In the genomic region with DNA sequence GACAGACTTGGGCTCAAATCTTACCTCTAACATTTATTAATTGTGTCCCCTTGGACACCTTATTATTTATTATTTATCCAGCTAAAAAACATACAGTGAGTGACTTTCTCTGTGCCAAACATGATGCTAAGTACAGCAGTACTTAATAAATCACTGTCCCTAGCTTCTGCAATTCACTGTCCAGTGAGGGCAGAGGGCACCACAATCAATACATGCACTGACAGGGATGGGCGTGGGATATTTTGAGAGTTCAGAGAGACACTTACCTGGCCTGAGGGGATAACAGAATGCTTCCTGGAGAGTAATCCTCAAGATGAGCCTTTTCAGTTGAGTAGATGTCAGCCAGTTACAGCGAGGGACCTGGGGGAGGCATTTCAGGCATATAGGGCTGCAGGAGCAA, we compare ENCODE assay signal across 40 cellular contexts. TPM values are rescaled to one million over a fixed set of nuclear protein-coding genes. Genes with fewer than 3 reads are reported as not detected.
"Had no signal": no experiment of that assay in that cellular context is flagged by ENCODE, and none has a peak within 500 bp of the region (broad histone marks: within the 10 kb centered on the region; RNA-seq: fewer than 3 reads in every experiment).

No MANE protein-coding gene starts in this region.

- DNase-seq: activated B cell treated with CpG ODN at 0.5 μM for 24 hours; activated CD4-positive, alpha-beta memory T cell treated with anti-CD3 and anti-CD28 coated beads for 36 hours; activated CD4-positive, alpha-beta T cell treated with anti-CD3 and anti-CD28 coated beads for 4 hours; activated CD4-positive, alpha-beta T cell treated with anti-CD3 and anti-CD28 coated beads, Interleukin-2, amount 10 ng/mL, durations not matched to agents 24 days and 14 days; activated CD4-positive, alpha-beta T cell treated with anti-CD3 and anti-CD28 coated beads, Interleukin-2, amount 50 U/mL, for 1 hour; activated CD4-positive, alpha-beta T cell treated with anti-CD3 and anti-CD28 coated beads, Interleukin-2, amount 50 U/mL, for 4 hours; activated CD4-positive, CD25-positive, alpha-beta regulatory T cell treated with anti-CD3 and anti-CD28 coated beads, Interleukin-2, amount 50 U/mL, for 72 hours; activated CD8-positive, alpha-beta memory T cell treated with anti-CD3 and anti-CD28 coated beads, Interleukin-2, amount 50 U/mL, for 4 hours; activated CD8-positive, alpha-beta T cell treated with anti-CD3 and anti-CD28 coated beads for 36 hours; activated effector memory CD4-positive, alpha-beta T cell treated with anti-CD3 and anti-CD28 coated beads, Interleukin-2, amount 50 U/mL, for 16 hours; activated gamma-delta T cell treated with Interleukin-2 at 50 U/mL for 16 hours; activated naive CD4-positive, alpha-beta T cell; activated naive CD4-positive, alpha-beta T cell treated with anti-CD3 and anti-CD28 coated beads for 36 hours; activated naive CD4-positive, alpha-beta T cell treated with anti-CD3 and anti-CD28 coated beads, Interleukin-2, amount 50 U/mL, for 16 hours; activated naive CD8-positive, alpha-beta T cell treated with anti-CD3 and anti-CD28 coated beads for 36 hours; activated T-cell treated with anti-CD3 and anti-CD28 coated beads for 4 hours; activated T-cell treated with anti-CD3 and anti-CD28 coated beads, Interleukin-2, amount 50 U/mL, for 1 hour; activated T-cell treated with anti-CD3 and anti-CD28 coated beads, Interleukin-2, amount 50 U/mL, for 4 hours; activated T-cell treated with anti-CD3 and anti-CD28 coated beads, Interleukin-2, amount 50 U/mL, for 72 hours; adrenal gland; amniotic stem cell; aorta; body of pancreas; brain microvascular endothelial cell; central memory CD4-positive, alpha-beta T cell; T-helper 1 cell; T-helper 2 cell; T-helper 9 cell had no signal

- ATAC-seq: activated CD8-positive, alpha-beta T cell treated with anti-CD3 and anti-CD28 coated beads for 36 hours; activated naive CD4-positive, alpha-beta T cell treated with anti-CD3 and anti-CD28 coated beads, Interleukin-2, amount 50 U/mL, for 72 hours; activated T-cell treated with anti-CD3 and anti-CD28 coated beads, Interleukin-2, amount 50 U/mL, for 4 hours; activated T-cell treated with anti-CD3 and anti-CD28 coated beads, Interleukin-2, amount 50 U/mL, for 72 hours; activated T-helper 17 cell treated with anti-CD3 and anti-CD28 coated beads, Interleukin-2, amount 50 U/mL, for 72 hours; body of pancreas had no signal

- H3K9me3 ChIP-seq: adrenal gland, body of pancreas had no signal

- H3K27me3 ChIP-seq: body of pancreas, brain microvascular endothelial cell, breast epithelium had no signal

- H3K4me3 Mint-ChIP-seq: activated B cell treated with CpG ODN at 0.5 μM for 24 hours; activated CD4-positive, alpha-beta memory T cell treated with anti-CD3 and anti-CD28 coated beads for 36 hours; activated CD4-positive, alpha-beta T cell treated with anti-CD3 and anti-CD28 coated beads, Interleukin-2, amount 10 ng/mL, durations not matched to agents 24 days and 14 days; activated CD8-positive, alpha-beta T cell treated with anti-CD3 and anti-CD28 coated beads for 36 hours; activated naive CD4-positive, alpha-beta T cell treated with anti-CD3 and anti-CD28 coated beads for 36 hours; activated naive CD8-positive, alpha-beta T cell treated with anti-CD3 and anti-CD28 coated beads for 36 hours; activated T-cell treated with anti-CD3 and anti-CD28 coated beads, Interleukin-2, amount 50 U/mL, for 4 hours; activated T-cell treated with anti-CD3 and anti-CD28 coated beads, Interleukin-2, amount 50 U/mL, for 72 hours; activated T-helper 1 cell treated with anti-CD3 and anti-CD28 coated beads, Interleukin-12 subunit alpha, Interleukin-12 subunit beta, Interleukin-2, Interleukin-4 antibody, amounts not matched to agents 30 ng/mL and 10 ng/mL and 1 ng/mL, durations not matched to agents 14 hours and 24 hours and 36 hours; activated T-helper 17 cell treated with anti-CD3 and anti-CD28 coated beads, Interleukin-2, amount 50 U/mL, for 72 hours; T-helper 1 cell treated with Interleukin-12 subunit alpha and Interleukin-12 subunit beta and Interleukin-4 antibody, amounts not matched to agents 30 μg/mL and 1 μg/mL, for 36 hours; T-helper 2 cell treated with Interferon-gamma antibody and Interleukin-4, amounts not matched to agents 5 μg/mL and 100 μg/mL, for 36 hours had no signal

- FAIRE-seq: astrocyte, TTC549 had no signal

- H3K27ac Mint-ChIP-seq: activated B cell treated with CpG ODN at 0.5 μM for 24 hours; activated CD4-positive, alpha-beta memory T cell treated with anti-CD3 and anti-CD28 coated beads for 36 hours; activated CD4-positive, alpha-beta T cell treated with anti-CD3 and anti-CD28 coated beads, Interleukin-2, amount 10 ng/mL, durations not matched to agents 24 days and 14 days; activated CD8-positive, alpha-beta T cell treated with anti-CD3 and anti-CD28 coated beads for 36 hours; activated naive CD4-positive, alpha-beta T cell treated with anti-CD3 and anti-CD28 coated beads for 36 hours; activated naive CD4-positive, alpha-beta T cell treated with anti-CD3 and anti-CD28 coated beads, Interleukin-2, amount 50 U/mL, for 72 hours; activated naive CD8-positive, alpha-beta T cell treated with anti-CD3 and anti-CD28 coated beads for 36 hours; activated T-cell treated with anti-CD3 and anti-CD28 coated beads, Interleukin-2, amount 50 U/mL, for 72 hours; activated T-helper 1 cell treated with anti-CD3 and anti-CD28 coated beads, Interleukin-12 subunit alpha, Interleukin-12 subunit beta, Interleukin-2, Interleukin-4 antibody, amounts not matched to agents 30 ng/mL and 10 ng/mL and 1 ng/mL, durations not matched to agents 14 hours and 24 hours and 36 hours; activated T-helper 17 cell treated with anti-CD3 and anti-CD28 coated beads, Interleukin-2, amount 50 U/mL, for 72 hours; T-helper 1 cell treated with Interleukin-12 subunit alpha and Interleukin-12 subunit beta and Interleukin-4 antibody, amounts not matched to agents 30 μg/mL and 1 μg/mL, for 36 hours; T-helper 2 cell treated with Interferon-gamma antibody and Interleukin-4, amounts not matched to agents 5 μg/mL and 100 μg/mL, for 36 hours had no signal

- H3K4me1 Mint-ChIP-seq: activated B cell treated with CpG ODN at 0.5 μM for 24 hours; activated CD4-positive, alpha-beta T cell treated with anti-CD3 and anti-CD28 coated beads, Interleukin-2, amount 10 ng/mL, durations not matched to agents 24 days and 14 days; activated naive CD8-positive, alpha-beta T cell treated with anti-CD3 and anti-CD28 coated beads for 36 hours; activated T-helper 17 cell treated with anti-CD3 and anti-CD28 coated beads, Interleukin-2, amount 50 U/mL, for 72 hours had no signal

- H3K36me3 Mint-ChIP-seq: activated naive CD4-positive, alpha-beta T cell treated with anti-CD3 and anti-CD28 coated beads, Interleukin-2, amount 50 U/mL, for 72 hours; activated naive CD8-positive, alpha-beta T cell treated with anti-CD3 and anti-CD28 coated beads for 36 hours had no signal

- H3K36me3 ChIP-seq: adrenal gland, brain microvascular endothelial cell, breast epithelium had no signal

- H3K27ac ChIP-seq: adrenal gland, body of pancreas, brain microvascular endothelial cell, breast epithelium, VCaP had no signal

- H3K9me3 Mint-ChIP-seq: activated CD4-positive, alpha-beta memory T cell treated with anti-CD3 and anti-CD28 coated beads for 36 hours; activated CD4-positive, alpha-beta T cell treated with anti-CD3 and anti-CD28 coated beads, Interleukin-2, amount 10 ng/mL, durations not matched to agents 24 days and 14 days; activated CD8-positive, alpha-beta T cell treated with anti-CD3 and anti-CD28 coated beads for 36 hours; activated naive CD4-positive, alpha-beta T cell treated with anti-CD3 and anti-CD28 coated beads for 36 hours; activated T-cell treated with anti-CD3 and anti-CD28 coated beads, Interleukin-2, amount 50 U/mL, for 4 hours; activated T-helper 1 cell treated with anti-CD3 and anti-CD28 coated beads, Interleukin-12 subunit alpha, Interleukin-12 subunit beta, Interleukin-2, Interleukin-4 antibody, amounts not matched to agents 30 ng/mL and 10 ng/mL and 1 ng/mL, durations not matched to agents 14 hours and 24 hours and 36 hours; T-helper 1 cell treated with Interleukin-12 subunit alpha and Interleukin-12 subunit beta and Interleukin-4 antibody, amounts not matched to agents 30 μg/mL and 1 μg/mL, for 36 hours; T-helper 2 cell treated with Interferon-gamma antibody and Interleukin-4, amounts not matched to agents 5 μg/mL and 100 μg/mL, for 36 hours had no signal

- H3K4me1 ChIP-seq: adrenal gland, body of pancreas, breast epithelium had no signal

- H3K4me3 ChIP-seq: adrenal gland, body of pancreas, breast epithelium had no signal

RNA-seq across cellular contexts. Expression of a gene that starts 9.3 kb away (rescaled TPM):
- total RNA-seq: activated B cell treated with CpG ODN at 0.5 μM for 24 hours; activated CD4-positive, alpha-beta memory T cell treated with anti-CD3 and anti-CD28 coated beads for 36 hours; activated CD4-positive, alpha-beta T cell treated with anti-CD3 and anti-CD28 coated beads, Interleukin-2, amount 10 ng/mL, durations not matched to agents 24 days and 14 days; activated CD8-positive, alpha-beta memory T cell treated with anti-CD3 and anti-CD28 coated beads for 36 hours; activated CD8-positive, alpha-beta T cell treated with anti-CD3 and anti-CD28 coated beads for 36 hours; activated naive CD4-positive, alpha-beta T cell treated with anti-CD3 and anti-CD28 coated beads for 36 hours; activated naive CD4-positive, alpha-beta T cell treated with anti-CD3 and anti-CD28 coated beads, Interleukin-2, amount 50 U/mL, for 72 hours; activated naive CD8-positive, alpha-beta T cell treated with anti-CD3 and anti-CD28 coated beads for 36 hours; activated T-cell treated with anti-CD3 and anti-CD28 coated beads, Interleukin-2, amount 50 U/mL, for 4 hours; activated T-cell treated with anti-CD3 and anti-CD28 coated beads, Interleukin-2, amount 50 U/mL, for 72 hours; activated T-helper 1 cell treated with anti-CD3 and anti-CD28 coated beads, Interleukin-12 subunit alpha, Interleukin-12 subunit beta, Interleukin-2, Interleukin-4 antibody, amounts not matched to agents 30 ng/mL and 10 ng/mL and 1 ng/mL, durations not matched to agents 14 hours and 24 hours and 36 hours; activated T-helper 17 cell treated with anti-CD3 and anti-CD28 coated beads, Interleukin-2, amount 50 U/mL, for 72 hours; adrenal gland; aorta; astrocyte; body of pancreas; breast epithelium; cardiac septum; cerebellum had no signal
- polyA plus RNA-seq: adrenal gland, aorta had no signal

RNA-seq across cellular contexts. Expression of a gene that starts 25.6 kb away (rescaled TPM):
- total RNA-seq: activated B cell treated with CpG ODN at 0.5 μM for 24 hours; activated CD4-positive, alpha-beta memory T cell treated with anti-CD3 and anti-CD28 coated beads for 36 hours; activated CD4-positive, alpha-beta T cell treated with anti-CD3 and anti-CD28 coated beads, Interleukin-2, amount 10 ng/mL, durations not matched to agents 24 days and 14 days; activated CD8-positive, alpha-beta memory T cell treated with anti-CD3 and anti-CD28 coated beads for 36 hours; activated CD8-positive, alpha-beta T cell treated with anti-CD3 and anti-CD28 coated beads for 36 hours; activated naive CD4-positive, alpha-beta T cell treated with anti-CD3 and anti-CD28 coated beads for 36 hours; activated naive CD4-positive, alpha-beta T cell treated with anti-CD3 and anti-CD28 coated beads, Interleukin-2, amount 50 U/mL, for 72 hours; activated naive CD8-positive, alpha-beta T cell treated with anti-CD3 and anti-CD28 coated beads for 36 hours; activated T-cell treated with anti-CD3 and anti-CD28 coated beads, Interleukin-2, amount 50 U/mL, for 4 hours; activated T-cell treated with anti-CD3 and anti-CD28 coated beads, Interleukin-2, amount 50 U/mL, for 72 hours; activated T-helper 1 cell treated with anti-CD3 and anti-CD28 coated beads, Interleukin-12 subunit alpha, Interleukin-12 subunit beta, Interleukin-2, Interleukin-4 antibody, amounts not matched to agents 30 ng/mL and 10 ng/mL and 1 ng/mL, durations not matched to agents 14 hours and 24 hours and 36 hours; activated T-helper 17 cell treated with anti-CD3 and anti-CD28 coated beads, Interleukin-2, amount 50 U/mL, for 72 hours; adrenal gland; aorta; astrocyte; body of pancreas; breast epithelium; cardiac septum; cerebellum had no signal
- polyA plus RNA-seq: adrenal gland, aorta had no signal

RNA-seq across cellular contexts. Expression of a gene that starts 43.8 kb away (rescaled TPM):
- total RNA-seq: activated B cell treated with CpG ODN at 0.5 μM for 24 hours; activated CD4-positive, alpha-beta memory T cell treated with anti-CD3 and anti-CD28 coated beads for 36 hours; activated CD4-positive, alpha-beta T cell treated with anti-CD3 and anti-CD28 coated beads, Interleukin-2, amount 10 ng/mL, durations not matched to agents 24 days and 14 days; activated CD8-positive, alpha-beta memory T cell treated with anti-CD3 and anti-CD28 coated beads for 36 hours; activated CD8-positive, alpha-beta T cell treated with anti-CD3 and anti-CD28 coated beads for 36 hours; activated naive CD4-positive, alpha-beta T cell treated with anti-CD3 and anti-CD28 coated beads for 36 hours; activated naive CD4-positive, alpha-beta T cell treated with anti-CD3 and anti-CD28 coated beads, Interleukin-2, amount 50 U/mL, for 72 hours; activated naive CD8-positive, alpha-beta T cell treated with anti-CD3 and anti-CD28 coated beads for 36 hours; activated T-cell treated with anti-CD3 and anti-CD28 coated beads, Interleukin-2, amount 50 U/mL, for 4 hours; activated T-cell treated with anti-CD3 and anti-CD28 coated beads, Interleukin-2, amount 50 U/mL, for 72 hours; activated T-helper 1 cell treated with anti-CD3 and anti-CD28 coated beads, Interleukin-12 subunit alpha, Interleukin-12 subunit beta, Interleukin-2, Interleukin-4 antibody, amounts not matched to agents 30 ng/mL and 10 ng/mL and 1 ng/mL, durations not matched to agents 14 hours and 24 hours and 36 hours; activated T-helper 17 cell treated with anti-CD3 and anti-CD28 coated beads, Interleukin-2, amount 50 U/mL, for 72 hours; adrenal gland; aorta; astrocyte; body of pancreas; breast epithelium; cardiac septum; cerebellum had no signal
- polyA plus RNA-seq: adrenal gland, aorta had no signal
